Comparison of ENCODE assay signal across 1 cellular context in genomic region chr9:132592451-132592850, GRCh38.
TF ChIP-seq lines count a peak whose summit lies in the region.

No MANE protein-coding gene starts in this region.

TF ChIP-seq in WTC11, 78 proteins besides CTCF, POLR2A, EP300 and RAD21 (continued from another document):
- TF ChIP-seq ZNF512 (CRISPR knock-in tag; IDR thresholded peaks at IDR 0.05; ENCODE audit: borderline replicate concordance) = no peak
- no peak for TF ChIP-seq RELA (CRISPR knock-in tag; IDR thresholded peaks at IDR 0.05; ENCODE audit: borderline replicate concordance)
- TF ChIP-seq TEAD4 (CRISPR knock-in tag; IDR thresholded peaks at IDR 0.05) = no peak
- TF ChIP-seq ZNF232 (CRISPR knock-in tag; IDR thresholded peaks at IDR 0.05) = no peak
- no peak for TF ChIP-seq USF1 (CRISPR knock-in tag; IDR thresholded peaks at IDR 0.05)
- TF ChIP-seq ZSCAN18 (CRISPR knock-in tag; IDR thresholded peaks at IDR 0.05) = no peak
- no peak for TF ChIP-seq ATF2 (CRISPR knock-in tag; IDR thresholded peaks at IDR 0.05; ENCODE audit: borderline replicate concordance, low read depth)
- no peak for TF ChIP-seq ZMAT4 (CRISPR knock-in tag; IDR thresholded peaks at IDR 0.05)
- TF ChIP-seq MYBL2 (CRISPR knock-in tag; IDR thresholded peaks at IDR 0.05) = no peak
- TF ChIP-seq SMAD3 (CRISPR knock-in tag; IDR thresholded peaks at IDR 0.05; ENCODE audit: borderline replicate concordance) = no peak
